ENCODE assay signal across 1 cellular context in genomic region chr10:287814-288213, GRCh38.
A peak's percentile ranks its signal among the peaks of the same experiment; 100 is the strongest.
TF ChIP-seq lines count a peak whose summit lies in the region.

No MANE protein-coding gene starts in this region.

TF ChIP-seq in HCT116, 20 proteins besides CTCF, POLR2A, EP300 and RAD21 (continued from another document):
- no peak for TF ChIP-seq REST (IDR thresholded peaks at IDR 0.05; ENCODE audit: low read depth)
- TF ChIP-seq JUND (IDR thresholded peaks at IDR 0.05): no peak
- TF ChIP-seq ZNF274 (IDR thresholded peaks at IDR 0.05; ENCODE audit: low read depth, low read length): no peak
- TF ChIP-seq POLR2AphosphoS5 (IDR thresholded peaks at IDR 0.05; ENCODE audit: low read depth, low read length): no peak
- TF ChIP-seq CBX3 (IDR thresholded peaks at IDR 0.05; ENCODE audit: low read depth): peak; percentile 30; the same call in 1 of the 2 replicates
- no peak for TF ChIP-seq SIN3A (IDR thresholded peaks at IDR 0.05; ENCODE audit: low read depth)
- no peak for TF ChIP-seq EZH2 (IDR thresholded peaks at IDR 0.05)
